15 cellular contexts compared by ENCODE assay signal in genomic region chr1:26861889-26862371, GRCh38. TPM values are rescaled to one million over a fixed set of nuclear protein-coding genes. Genes with fewer than 3 reads are reported as not detected.
DNase-seq lines count a peak whose midpoint lies in the region; ATAC-seq and TF ChIP-seq lines count a peak whose summit lies in the region.
"Had no signal": no experiment of that assay in that cellular context is flagged by ENCODE, and none has a peak within 500 bp of the region (broad histone marks: within the 10 kb centered on the region; RNA-seq: fewer than 3 reads in every experiment).

No MANE protein-coding gene starts in this region.

- no peaks in the 10 kb centered on the region for H3K27me3 Mint-ChIP-seq in activated naive CD4-positive, alpha-beta T cell treated with anti-CD3 and anti-CD28 coated beads, Interleukin-2, amount 50 U/mL, for 24 hours
- no peaks in the 10 kb centered on the region for H3K27me3 Mint-ChIP-seq in activated naive CD4-positive, alpha-beta T cell treated with anti-CD3 and anti-CD28 coated beads for 36 hours (ENCODE audit: low read depth)
- H3K27me3 Mint-ChIP-seq in WTC11 (ENCODE audit: low read depth), result peaks cover 16% of the 10 kb centered on the region

- peaks cover 1% of the 10 kb centered on the region for H3K36me3 Mint-ChIP-seq in activated naive CD4-positive, alpha-beta T cell treated with anti-CD3 and anti-CD28 coated beads, Interleukin-2, amount 50 U/mL, for 24 hours
- no peaks in the 10 kb centered on the region for H3K36me3 Mint-ChIP-seq in activated naive CD4-positive, alpha-beta T cell treated with anti-CD3 and anti-CD28 coated beads for 36 hours (ENCODE audit: low read depth)
- no peaks in the 10 kb centered on the region for H3K36me3 Mint-ChIP-seq in WTC11

- peak overlapping the region; percentile 67 to 99 (median 98) for H3K27ac ChIP-seq in upper lobe of left lung
- H3K27ac ChIP-seq: heart left ventricle, uterus had no signal

- no peak for ATAC-seq in WTC11
- no peak for ATAC-seq in upper lobe of left lung (ENCODE audit: low FRiP score in 2 of 2)
- ATAC-seq: activated T-cell treated with anti-CD3 and anti-CD28 coated beads, Interleukin-2, amount 50 U/mL, for 4 hours; heart left ventricle had no signal

- no peak for TF ChIP-seq POLR2A in upper lobe of left lung (IDR thresholded peaks at IDR 0.05)

- no peak for DNase-seq in activated naive CD4-positive, alpha-beta T cell treated with anti-CD3 and anti-CD28 coated beads for 36 hours
- DNase-seq in WTC11 (ENCODE audit: low spot score), result no peak
- peak; percentile 7 for DNase-seq in kidney glomerular epithelial cell (lab: John Stamatoyannopoulos, UW)
- DNase-seq in upper lobe of left lung, result peak in 1 of 2 donors; percentile 68
- DNase-seq in midbrain (lab: John Stamatoyannopoulos, UW), result no peak
- DNase-seq in DMS114 treated with DMSO at 0.1 percent for 48 hours (lab: John Stamatoyannopoulos, UW; ENCODE audit: unreplicated experiment), result no peak
- DNase-seq in mesenteric fat pad (ENCODE audit: low spot score), result no peak
- DNase-seq: heart left ventricle, NCI-H526 treated with DMSO at 0.1 percent for 48 hours, nephron progenitor cell, uterus had no signal

- POLR2A ChIA-PET in WTC11 (lab: Charles Lee), result no interaction called here

- no peak overlapping the region for H3K27ac Mint-ChIP-seq in activated naive CD4-positive, alpha-beta T cell treated with anti-CD3 and anti-CD28 coated beads, Interleukin-2, amount 50 U/mL, for 24 hours
- no peak overlapping the region for H3K27ac Mint-ChIP-seq in activated naive CD4-positive, alpha-beta T cell treated with anti-CD3 and anti-CD28 coated beads for 36 hours
- peak overlapping the region; percentile 15; the same call in 1 of the 2 replicates for H3K27ac Mint-ChIP-seq in WTC11
- H3K27ac Mint-ChIP-seq: nephron progenitor cell had no signal

- peaks cover 15 to 26% (median 17%) of the 10 kb centered on the region in 4 donors for H3K4me1 ChIP-seq in upper lobe of left lung
- H3K4me1 ChIP-seq: uterus had no signal

- H3K4me3 Mint-ChIP-seq in activated naive CD4-positive, alpha-beta T cell treated with anti-CD3 and anti-CD28 coated beads, Interleukin-2, amount 50 U/mL, for 24 hours, result peak overlapping the region; percentile 16
- H3K4me3 Mint-ChIP-seq in activated naive CD4-positive, alpha-beta T cell treated with anti-CD3 and anti-CD28 coated beads for 36 hours, result no peak overlapping the region
- H3K4me3 Mint-ChIP-seq in WTC11, result no peak overlapping the region
- H3K4me3 Mint-ChIP-seq: activated T-cell treated with anti-CD3 and anti-CD28 coated beads, Interleukin-2, amount 50 U/mL, for 4 hours had no signal

- CTCF ChIA-PET in activated naive CD4-positive, alpha-beta T cell treated with anti-CD3 and anti-CD28 coated beads for 36 hours (lab: Charles Lee), result interaction anchor here (0.6 to 1.3 kb wide), 6 partner anchors 10 to 422 kb away, joined by 3 to 4 read pairs (median 3); no protein-coding TSS in a partner anchor
- CTCF ChIA-PET in WTC11 (lab: Charles Lee), result interaction anchor here (0.6 to 2.6 kb wide), 10 partner anchors 13 to 278 kb away, joined by 3 to 11 read pairs (median 4); partner anchors contain the start of gene GPATCH3

- H3K27me3 ChIP-seq in upper lobe of left lung, result no peaks in the 10 kb centered on the region
- H3K27me3 ChIP-seq: heart left ventricle, uterus had no signal

- no peak for TF ChIP-seq CTCF in WTC11 (IDR thresholded peaks at IDR 0.05)
- TF ChIP-seq CTCF in upper lobe of left lung (IDR thresholded peaks at IDR 0.05), result no peak

- H3K36me3 ChIP-seq in upper lobe of left lung, result peaks cover 0 to 12% (median 3%) of the 10 kb centered on the region in 4 donors
- H3K36me3 ChIP-seq: uterus had no signal

- H3K9me3 Mint-ChIP-seq in activated naive CD4-positive, alpha-beta T cell treated with anti-CD3 and anti-CD28 coated beads, Interleukin-2, amount 50 U/mL, for 24 hours, result no peaks in the 10 kb centered on the region
- no peaks in the 10 kb centered on the region for H3K9me3 Mint-ChIP-seq in activated naive CD4-positive, alpha-beta T cell treated with anti-CD3 and anti-CD28 coated beads for 36 hours
- H3K9me3 Mint-ChIP-seq in WTC11, result no peaks in the 10 kb centered on the region
- H3K9me3 Mint-ChIP-seq: activated T-cell treated with anti-CD3 and anti-CD28 coated beads, Interleukin-2, amount 50 U/mL, for 4 hours; nephron progenitor cell had no signal

- WGBS in upper lobe of left lung, 2 donors, result 72 to 77% methylated on average over 7 of the region's 7 CpGs

- TF ChIP-seq EP300 in upper lobe of left lung (IDR thresholded peaks at IDR 0.05), result no peak

- peaks cover 27% of the 10 kb centered on the region for H3K4me1 Mint-ChIP-seq in activated naive CD4-positive, alpha-beta T cell treated with anti-CD3 and anti-CD28 coated beads, Interleukin-2, amount 50 U/mL, for 24 hours
- peaks cover 21% of the 10 kb centered on the region for H3K4me1 Mint-ChIP-seq in activated naive CD4-positive, alpha-beta T cell treated with anti-CD3 and anti-CD28 coated beads for 36 hours (ENCODE audit: low read depth)
- peaks cover 38% of the 10 kb centered on the region for H3K4me1 Mint-ChIP-seq in WTC11

- H3K4me3 ChIP-seq in upper lobe of left lung, result no peak overlapping the region
- H3K4me3 ChIP-seq: GM12878, heart left ventricle, uterus had no signal

- intact Hi-C loops in activated naive CD4-positive, alpha-beta T cell treated with anti-CD3 and anti-CD28 coated beads for 36 hours (cut with micrococcal nuclease), result no loop called here

- no peaks in the 10 kb centered on the region for H3K9me3 ChIP-seq in upper lobe of left lung
- H3K9me3 ChIP-seq: heart left ventricle, uterus had no signal

TF ChIP-seq in WTC11, 78 proteins besides CTCF, POLR2A, EP300 and RAD21 (continues in another document):
- TF ChIP-seq ERG (CRISPR knock-in tag; IDR thresholded peaks at IDR 0.05) (no peak), STAT6 (CRISPR knock-in tag; conservative IDR thresholded peaks at IDR 0.05; ENCODE audit: low read depth) (no peak), CDX4 (CRISPR knock-in tag; IDR thresholded peaks at IDR 0.05; ENCODE audit: borderline replicate concordance) (no peak), TEAD1 (CRISPR knock-in tag; IDR thresholded peaks at IDR 0.05) (no peak), SMAD3 (CRISPR knock-in tag; IDR thresholded peaks at IDR 0.05; ENCODE audit: borderline replicate concordance) (no peak)

RNA-seq across cellular contexts. Expression of gene SFN, which starts 1.0 kb away (rescaled TPM):
- total RNA-seq in activated naive CD4-positive, alpha-beta T cell treated with anti-CD3 and anti-CD28 coated beads for 36 hours, result under 1 TPM; 0.26 to 0.52 TPM
- 8.0 to 14.3 TPM (median 8.0 TPM) in 3 replicates for total RNA-seq in WTC11 (2021)
- 100 to 1,000 TPM in 2 of 6 donors, 10 to 100 TPM in 4; 21.0 to 129 (median 70.1) TPM for total RNA-seq in upper lobe of left lung
- 1.3 TPM for total RNA-seq in mesenteric fat pad

RNA-seq across cellular contexts. Expression of gene GPN2, which starts 28.2 kb away (rescaled TPM):
- total RNA-seq in activated naive CD4-positive, alpha-beta T cell treated with anti-CD3 and anti-CD28 coated beads for 36 hours, result 10 to 100 TPM; 19.8 to 20.7 TPM
- total RNA-seq in WTC11 (2021), result 31.7 to 38.5 TPM (median 34.2 TPM) in 3 replicates
- 10 to 100 TPM; 10.1 to 29.6 (median 18.5) TPM for total RNA-seq in upper lobe of left lung
- total RNA-seq in mesenteric fat pad, result 28.5 TPM

RNA-seq across cellular contexts. Expression of gene ZDHHC18, which starts 35.4 kb away (rescaled TPM):
- 10 to 100 TPM; 37.3 to 39.0 TPM for total RNA-seq in activated naive CD4-positive, alpha-beta T cell treated with anti-CD3 and anti-CD28 coated beads for 36 hours
- total RNA-seq in WTC11 (2021) (26.5 to 29.8 TPM (median 28.7 TPM) in 3 replicates), upper lobe of left lung (10 to 100 TPM; 18.9 to 35.9 (median 24.9) TPM), mesenteric fat pad (52.5 TPM)

RNA-seq across cellular contexts. Expression of gene GPATCH3, which starts 38.3 kb away (rescaled TPM):
- total RNA-seq in activated naive CD4-positive, alpha-beta T cell treated with anti-CD3 and anti-CD28 coated beads for 36 hours, result 1 to 10 TPM; 7.9 to 8.5 TPM
- total RNA-seq in WTC11 (2021) (16.1 to 19.2 TPM (median 16.3 TPM) in 3 replicates), upper lobe of left lung (10 to 100 TPM in 4 of 6 donors, 1 to 10 TPM in 2; 9.4 to 20.8 (median 14.9) TPM), mesenteric fat pad (13.0 TPM)

RNA-seq across cellular contexts. Expression of gene NR0B2, which starts 51.8 kb away (rescaled TPM):
- not detected for total RNA-seq in activated naive CD4-positive, alpha-beta T cell treated with anti-CD3 and anti-CD28 coated beads for 36 hours
- total RNA-seq in WTC11 (2021) (not detected in 3 replicates), upper lobe of left lung (1 to 10 TPM in 4 of 6 donors, under 1 TPM in 1, not detected in 1; 0.89 to 8.8 (median 2.4) TPM), mesenteric fat pad (0.29 TPM)
- total RNA-seq: activated T-cell treated with anti-CD3 and anti-CD28 coated beads, Interleukin-2, amount 50 U/mL, for 4 hours; GM12878; T-helper 1 cell treated with Interleukin-12 subunit alpha and Interleukin-12 subunit beta and Interleukin-4 antibody, amounts not matched to agents 30 ng/mL and 1 ng/mL, for 36 hours; uterus had no signal
